Comparison of ENCODE assay signal across 11 cellular contexts in genomic region chr20:63177785-63178444, GRCh38. TPM values are rescaled to one million over a fixed set of nuclear protein-coding genes. Genes with fewer than 3 reads are reported as not detected.
DNase-seq lines count a peak whose midpoint lies in the region; ATAC-seq and TF ChIP-seq lines count a peak whose summit lies in the region.
"Had no signal": no experiment of that assay in that cellular context is flagged by ENCODE, and none has a peak within 500 bp of the region (broad histone marks: within the 10 kb centered on the region; RNA-seq: fewer than 3 reads in every experiment).

No MANE protein-coding gene starts in this region.

- WGBS in ectodermal cell, 2 experiments: 0 to 1% methylated on average over 89 of the region's 89 CpGs

- CTCF ChIA-PET in CD4-positive, alpha-beta T cell (lab: Charles Lee): no interaction called here
- CTCF ChIA-PET in HEK293 (lab: Yijun Ruan, JAX): interaction anchor here (0.7 to 1.2 kb wide), 2 partner anchors 12 to 147 kb away, joined by 3 read pairs; no protein-coding TSS in a partner anchor

- H3K27me3 ChIP-seq in CD4-positive, alpha-beta T cell (ENCODE audit: control insufficient read depth, insufficient read depth, low read length): peaks cover 81% of the 10 kb centered on the region
- peaks cover 62% of the 10 kb centered on the region for H3K27me3 ChIP-seq in ectodermal cell (ENCODE audit: control insufficient read depth, insufficient read depth, low read length, poor library complexity, severe bottlenecking)

- peaks cover 46% of the 10 kb centered on the region for H3K27me3 Mint-ChIP-seq in CD4-positive, alpha-beta T cell
- H3K27me3 Mint-ChIP-seq in nephron (ENCODE audit: low read depth): peaks cover 83% of the 10 kb centered on the region
- H3K27me3 Mint-ChIP-seq in immature natural killer cell (ENCODE audit: low read depth in 3 of 3): peaks cover 9 to 14% (median 11%) of the 10 kb centered on the region in 3 donors

- intact Hi-C loops in CD4-positive, alpha-beta T cell (cut with DNase I, micrococcal nuclease): loop anchor here in 1 of 2 experiments (10.0 kb wide), 1 partner anchor 73 kb away; no protein-coding TSS in a partner anchor

- H3K4me3 Mint-ChIP-seq in CD4-positive, alpha-beta T cell: peak overlapping the region; percentile 38
- peak overlapping the region; percentile 65 to 77 (median 71) for H3K4me3 Mint-ChIP-seq in nephron
- peak overlapping the region in 2 of 5 donors; percentile 51 to 69 for H3K4me3 Mint-ChIP-seq in immature natural killer cell

- peaks cover 4% of the 10 kb centered on the region for H3K4me1 Mint-ChIP-seq in CD4-positive, alpha-beta T cell (ENCODE audit: low read depth)
- H3K4me1 Mint-ChIP-seq in nephron (peaks cover 5% of the 10 kb centered on the region), immature natural killer cell (peaks cover 0 to 12% of the 10 kb centered on the region in 2 donors)

- H3K9me3 Mint-ChIP-seq in CD4-positive, alpha-beta T cell: no peaks in the 10 kb centered on the region
- H3K9me3 Mint-ChIP-seq in nephron: no peaks in the 10 kb centered on the region
- H3K9me3 Mint-ChIP-seq in immature natural killer cell: no peaks in the 10 kb centered on the region

- H3K4me1 ChIP-seq in HEK293 (ENCODE audit: control insufficient read depth, insufficient read depth, low read length) (peaks cover 8% of the 10 kb centered on the region; the same call in 1 of the 2 replicates), ectodermal cell (ENCODE audit: control insufficient read depth, insufficient read depth, low read length) (peaks cover 59% of the 10 kb centered on the region)

- H3K36me3 ChIP-seq in HEK293 (ENCODE audit: control insufficient read depth in 2 of 2, insufficient read depth in 1 of 2, low read length in 2 of 2) (no peaks in the 10 kb centered on the region), ectodermal cell (ENCODE audit: control insufficient read depth, insufficient read depth, low read length) (no peaks in the 10 kb centered on the region)

- ATAC-seq in CD4-positive, alpha-beta T cell (ENCODE audit: poor library complexity): no peak
- no peak for ATAC-seq in HG03521 (IDR thresholded peaks at IDR 0.05; ENCODE audit: unreplicated experiment)
- ATAC-seq in GM18868 (IDR thresholded peaks at IDR 0.05; ENCODE audit: unreplicated experiment): no peak
- ATAC-seq: left colon had no signal

- H3K4me3 ChIP-seq in HEK293 (ENCODE audit: low read depth, low read length): peak overlapping the region; percentile 23
- peak overlapping the region; percentile 34 for H3K4me3 ChIP-seq in ectodermal cell (ENCODE audit: insufficient read depth, low read depth, low read length)
- H3K4me3 ChIP-seq: GM23248 had no signal

- H3K27ac Mint-ChIP-seq in CD4-positive, alpha-beta T cell: no peak overlapping the region
- H3K27ac Mint-ChIP-seq in nephron (no peak overlapping the region), immature natural killer cell (no peak overlapping the region)

- no peak for TF ChIP-seq CTCF in CD4-positive, alpha-beta T cell (IDR thresholded peaks at IDR 0.05)
- TF ChIP-seq CTCF in HEK293 (tag by site-specific recombination; IDR thresholded peaks at IDR 0.05) (peak; percentile 20; the same call in 1 of the 2 replicates), nephron (IDR thresholded peaks at IDR 0.05; ENCODE audit: unreplicated experiment in 3 of 3) (no peak)

- DNase-seq in CD4-positive, alpha-beta T cell: no peak
- no peak for DNase-seq in immature natural killer cell
- DNase-seq in mesenteric fat pad (ENCODE audit: low spot score): no peak
- DNase-seq: left colon, MV-4-11 had no signal

- H3K27ac ChIP-seq in CD4-positive, alpha-beta T cell (ENCODE audit: low read depth, low read length): no peak overlapping the region
- H3K27ac ChIP-seq in HEK293 (ENCODE audit: extremely low read depth, low read depth, low read length) (no peak overlapping the region), ectodermal cell (ENCODE audit: insufficient read depth, low read depth, low read length, poor library complexity, severe bottlenecking) (no peak overlapping the region)
- H3K27ac ChIP-seq: GM23248 had no signal

- no peaks in the 10 kb centered on the region for H3K9me3 ChIP-seq in CD4-positive, alpha-beta T cell (ENCODE audit: control insufficient read depth, low read length)
- no peaks in the 10 kb centered on the region for H3K9me3 ChIP-seq in HEK293 (ENCODE audit: control insufficient read depth, insufficient read depth, low read depth, low read length)
- H3K9me3 ChIP-seq in ectodermal cell (ENCODE audit: control insufficient read depth, low read length): no peaks in the 10 kb centered on the region

- POLR2A ChIA-PET in CD4-positive, alpha-beta T cell (lab: Charles Lee): interaction anchor here (0.7 kb wide), 1 partner anchor 19 kb away, joined by 3 read pairs; no protein-coding TSS in a partner anchor
- POLR2A ChIA-PET in HEK293 (lab: Yijun Ruan, JAX): no interaction called here

- no peaks in the 10 kb centered on the region for H3K36me3 Mint-ChIP-seq in CD4-positive, alpha-beta T cell (ENCODE audit: low read depth)
- H3K36me3 Mint-ChIP-seq in nephron (ENCODE audit: low read depth) (no peaks in the 10 kb centered on the region), immature natural killer cell (no peaks in the 10 kb centered on the region)

TF ChIP-seq in HEK293, 187 proteins besides CTCF, POLR2A, EP300 and RAD21 (continues in another document):
- TF ChIP-seq ZFHX2 (tag by site-specific recombination; conservative IDR thresholded peaks at IDR 0.05) (peak; percentile 80), TCF7L2 (IDR thresholded peaks at IDR 0.05; ENCODE audit: borderline replicate concordance, low read depth, low read length) (no peak), ZNF600 (tag by site-specific recombination; IDR thresholded peaks at IDR 0.05) (peak; percentile 67; the same call in 1 of the 2 replicates), ZIC2 (tag by site-specific recombination; IDR thresholded peaks at IDR 0.05) (peak; percentile 76), ZNF112 (tag by site-specific recombination; IDR thresholded peaks at IDR 0.05) (no peak), ZSCAN23 (tag by site-specific recombination; IDR thresholded peaks at IDR 0.05) (no peak), ZNF280D (tag by site-specific recombination; IDR thresholded peaks at IDR 0.05) (no peak), TSHZ1 (tag by site-specific recombination; IDR thresholded peaks at IDR 0.05; ENCODE audit: borderline replicate concordance) (no peak), ZNF341 (tag by site-specific recombination; IDR thresholded peaks at IDR 0.05; ENCODE audit: low read depth) (no peak), KLF1 (tag by site-specific recombination; IDR thresholded peaks at IDR 0.05) (no peak)

RNA-seq across cellular contexts. Expression of gene YTHDF1, which starts 38.0 kb away (rescaled TPM):
- total RNA-seq in CD4-positive, alpha-beta T cell: 10 to 100 TPM; 43.7 to 44.1 TPM
- 50.6 TPM for polyA plus RNA-seq in ectodermal cell (2013, experiment 1 of 4)
- polyA plus RNA-seq in ectodermal cell (2013, experiment 2 of 4): 52.9 TPM
- 37.7 TPM for polyA plus RNA-seq in ectodermal cell (2013, experiment 3 of 4)
- polyA plus RNA-seq in ectodermal cell (2013, experiment 4 of 4): 38.7 TPM
- 10 to 100 TPM; 22.6 to 30.7 (median 24.1) TPM for polyA plus RNA-seq in immature natural killer cell
- 33.6 TPM for total RNA-seq in mesenteric fat pad

RNA-seq across cellular contexts. Expression of gene BIRC7, which starts 57.8 kb away (rescaled TPM):
- total RNA-seq in CD4-positive, alpha-beta T cell: not detected
- polyA plus RNA-seq in ectodermal cell (2013, experiment 1 of 4): not detected
- not detected for polyA plus RNA-seq in ectodermal cell (2013, experiment 2 of 4)
- not detected for polyA plus RNA-seq in ectodermal cell (2013, experiment 3 of 4)
- polyA plus RNA-seq in ectodermal cell (2013, experiment 4 of 4): not detected
- not detected for polyA plus RNA-seq in immature natural killer cell
- 0.35 TPM for total RNA-seq in mesenteric fat pad
- total RNA-seq: GM23248 had no signal
- polyA plus RNA-seq: GM23248 had no signal
